1 cellular context compared by ENCODE assay signal in genomic region chr17:49862781-49863331, GRCh38.
TF ChIP-seq lines count a peak whose summit lies in the region.

No MANE protein-coding gene starts in this region.

TF ChIP-seq in GM23338, 12 proteins besides CTCF, POLR2A, EP300 and RAD21 (continued from another document):
- TF ChIP-seq, protein P1, sequence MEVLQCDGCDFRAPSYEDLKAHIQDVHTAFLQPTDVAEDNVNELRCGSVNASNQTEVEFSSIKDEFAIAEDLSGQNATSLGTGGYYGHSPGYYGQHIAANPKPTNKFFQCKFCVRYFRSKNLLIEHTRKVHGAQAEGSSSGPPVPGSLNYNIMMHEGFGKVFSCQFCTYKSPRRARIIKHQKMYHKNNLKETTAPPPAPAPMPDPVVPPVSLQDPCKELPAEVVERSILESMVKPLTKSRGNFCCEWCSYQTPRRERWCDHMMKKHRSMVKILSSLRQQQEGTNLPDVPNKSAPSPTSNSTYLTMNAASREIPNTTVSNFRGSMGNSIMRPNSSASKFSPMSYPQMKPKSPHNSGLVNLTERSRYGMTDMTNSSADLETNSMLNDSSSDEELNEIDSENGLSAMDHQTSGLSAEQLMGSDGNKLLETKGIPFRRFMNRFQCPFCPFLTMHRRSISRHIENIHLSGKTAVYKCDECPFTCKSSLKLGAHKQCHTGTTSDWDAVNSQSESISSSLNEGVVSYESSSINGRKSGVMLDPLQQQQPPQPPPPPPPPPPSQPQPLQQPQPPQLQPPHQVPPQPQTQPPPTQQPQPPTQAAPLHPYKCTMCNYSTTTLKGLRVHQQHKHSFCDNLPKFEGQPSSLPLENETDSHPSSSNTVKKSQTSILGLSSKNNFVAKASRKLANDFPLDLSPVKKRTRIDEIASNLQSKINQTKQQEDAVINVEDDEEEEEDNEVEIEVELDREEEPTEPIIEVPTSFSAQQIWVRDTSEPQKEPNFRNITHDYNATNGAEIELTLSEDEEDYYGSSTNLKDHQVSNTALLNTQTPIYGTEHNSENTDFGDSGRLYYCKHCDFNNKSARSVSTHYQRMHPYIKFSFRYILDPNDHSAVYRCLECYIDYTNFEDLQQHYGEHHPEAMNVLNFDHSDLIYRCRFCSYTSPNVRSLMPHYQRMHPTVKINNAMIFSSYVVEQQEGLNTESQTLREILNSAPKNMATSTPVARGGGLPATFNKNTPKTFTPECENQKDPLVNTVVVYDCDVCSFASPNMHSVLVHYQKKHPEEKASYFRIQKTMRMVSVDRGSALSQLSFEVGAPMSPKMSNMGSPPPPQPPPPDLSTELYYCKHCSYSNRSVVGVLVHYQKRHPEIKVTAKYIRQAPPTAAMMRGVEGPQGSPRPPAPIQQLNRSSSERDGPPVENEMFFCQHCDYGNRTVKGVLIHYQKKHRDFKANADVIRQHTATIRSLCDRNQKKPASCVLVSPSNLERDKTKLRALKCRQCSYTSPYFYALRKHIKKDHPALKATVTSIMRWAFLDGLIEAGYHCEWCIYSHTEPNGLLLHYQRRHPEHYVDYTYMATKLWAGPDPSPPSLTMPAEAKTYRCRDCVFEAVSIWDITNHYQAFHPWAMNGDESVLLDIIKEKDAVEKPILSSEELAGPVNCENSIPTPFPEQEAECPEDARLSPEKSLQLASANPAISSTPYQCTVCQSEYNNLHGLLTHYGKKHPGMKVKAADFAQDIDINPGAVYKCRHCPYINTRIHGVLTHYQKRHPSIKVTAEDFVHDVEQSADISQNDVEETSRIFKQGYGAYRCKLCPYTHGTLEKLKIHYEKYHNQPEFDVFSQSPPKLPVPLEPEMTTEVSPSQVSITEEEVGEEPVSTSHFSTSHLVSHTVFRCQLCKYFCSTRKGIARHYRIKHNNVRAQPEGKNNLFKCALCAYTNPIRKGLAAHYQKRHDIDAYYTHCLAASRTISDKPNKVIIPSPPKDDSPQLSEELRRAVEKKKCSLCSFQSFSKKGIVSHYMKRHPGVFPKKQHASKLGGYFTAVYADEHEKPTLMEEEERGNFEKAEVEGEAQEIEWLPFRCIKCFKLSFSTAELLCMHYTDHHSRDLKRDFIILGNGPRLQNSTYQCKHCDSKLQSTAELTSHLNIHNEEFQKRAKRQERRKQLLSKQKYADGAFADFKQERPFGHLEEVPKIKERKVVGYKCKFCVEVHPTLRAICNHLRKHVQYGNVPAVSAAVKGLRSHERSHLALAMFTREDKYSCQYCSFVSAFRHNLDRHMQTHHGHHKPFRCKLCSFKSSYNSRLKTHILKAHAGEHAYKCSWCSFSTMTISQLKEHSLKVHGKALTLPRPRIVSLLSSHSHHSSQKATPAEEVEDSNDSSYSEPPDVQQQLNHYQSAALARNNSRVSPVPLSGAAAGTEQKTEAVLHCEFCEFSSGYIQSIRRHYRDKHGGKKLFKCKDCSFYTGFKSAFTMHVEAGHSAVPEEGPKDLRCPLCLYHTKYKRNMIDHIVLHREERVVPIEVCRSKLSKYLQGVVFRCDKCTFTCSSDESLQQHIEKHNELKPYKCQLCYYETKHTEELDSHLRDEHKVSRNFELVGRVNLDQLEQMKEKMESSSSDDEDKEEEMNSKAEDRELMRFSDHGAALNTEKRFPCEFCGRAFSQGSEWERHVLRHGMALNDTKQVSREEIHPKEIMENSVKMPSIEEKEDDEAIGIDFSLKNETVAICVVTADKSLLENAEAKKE (CRISPR knock-in tag; IDR thresholded peaks at IDR 0.05) = no peak
- TF ChIP-seq EZH2phosphoT487 (IDR thresholded peaks at IDR 0.05; ENCODE audit: unreplicated experiment) = no peak
- no peak for TF ChIP-seq POLR2AphosphoS5 (IDR thresholded peaks at IDR 0.05; ENCODE audit: low read depth)
- TF ChIP-seq JUNB (IDR thresholded peaks at IDR 0.05; ENCODE audit: unreplicated experiment) = no peak
- no peak for TF ChIP-seq STAT1 (IDR thresholded peaks at IDR 0.05; ENCODE audit: unreplicated experiment)
- no peak for TF ChIP-seq REST (IDR thresholded peaks at IDR 0.05; ENCODE audit: unreplicated experiment)
